ENCODE assay signal across 10 cellular contexts in the genomic region with DNA sequence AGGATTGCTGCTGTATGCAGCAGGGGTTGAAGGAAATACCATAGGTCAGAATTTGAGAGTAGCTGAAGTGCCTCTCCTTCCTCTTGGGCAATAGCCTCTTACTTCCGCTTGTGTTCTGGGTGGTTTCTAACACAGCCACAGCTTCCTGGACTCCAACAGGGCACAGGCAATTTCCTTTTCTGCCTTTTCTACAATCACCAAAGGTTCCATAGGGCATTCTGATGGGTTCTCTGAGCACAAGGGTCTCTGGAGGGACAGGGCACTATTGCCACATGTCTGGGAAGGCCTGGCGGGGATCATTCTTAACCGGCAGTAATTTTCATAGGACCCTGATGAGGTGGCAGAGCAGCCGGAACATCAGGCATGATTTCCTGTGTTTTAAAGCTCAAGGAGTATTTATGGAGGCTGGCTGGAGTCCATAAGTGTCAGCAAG. TPM values are rescaled to one million over a fixed set of nuclear protein-coding genes. Genes with fewer than 3 reads are reported as not detected.
A peak's percentile ranks its signal among the peaks of the same experiment; 100 is the strongest.
DNase-seq lines count a peak whose midpoint lies in the region; ATAC-seq and TF ChIP-seq lines count a peak whose summit lies in the region.
"Had no signal": no experiment of that assay in that cellular context is flagged by ENCODE, and none has a peak within 500 bp of the region (broad histone marks: within the 10 kb centered on the region; RNA-seq: fewer than 3 reads in every experiment).

No MANE protein-coding gene starts in this region.

- H3K27me3 ChIP-seq in lung (ENCODE audit: control insufficient read depth, insufficient read depth) (no peaks in the 10 kb centered on the region), BE2C (no peaks in the 10 kb centered on the region)
- H3K27me3 ChIP-seq: foreskin keratinocyte had no signal

- peaks cover 0 to 20% of the 10 kb centered on the region in 2 donors for H3K4me1 ChIP-seq in lung (ENCODE audit: control insufficient read depth in 2 of 2, insufficient read depth in 2 of 2, low read length in 2 of 2)
- H3K4me1 ChIP-seq in BE2C = no peaks in the 10 kb centered on the region

- no peak overlapping the region for H3K4me3 ChIP-seq in NB4 (ENCODE audit: low read depth, low read length)
- no peak overlapping the region for H3K4me3 ChIP-seq in lung
- no peak overlapping the region for H3K4me3 ChIP-seq in BE2C (ENCODE audit: low read depth, low read length)

- no peaks in the 10 kb centered on the region for H3K27me3 Mint-ChIP-seq in activated naive CD8-positive, alpha-beta T cell treated with anti-CD3 and anti-CD28 coated beads, Interleukin-2, amount 50 U/mL, for 24 hours

- no peak for TF ChIP-seq POLR2A in NB4 (IDR thresholded peaks at IDR 0.05; ENCODE audit: extremely low read depth, insufficient read length)

- no peaks in the 10 kb centered on the region for H3K9me3 ChIP-seq in lung (ENCODE audit: control insufficient read depth in 2 of 2, insufficient read depth in 1 of 2, low read length in 1 of 2)
- no peaks in the 10 kb centered on the region for H3K9me3 ChIP-seq in BE2C
- H3K9me3 ChIP-seq: tibial artery had no signal

- H3K36me3 ChIP-seq in lung (ENCODE audit: control insufficient read depth in 2 of 2, insufficient read depth in 2 of 2, low read length in 2 of 2) = no peaks in the 10 kb centered on the region
- H3K36me3 ChIP-seq in BE2C = no peaks in the 10 kb centered on the region
- H3K36me3 ChIP-seq: tibial artery had no signal

- H3K36me3 Mint-ChIP-seq in activated naive CD8-positive, alpha-beta T cell treated with anti-CD3 and anti-CD28 coated beads, Interleukin-2, amount 50 U/mL, for 24 hours (ENCODE audit: low read depth) = no peaks in the 10 kb centered on the region

- H3K4me3 Mint-ChIP-seq in activated naive CD8-positive, alpha-beta T cell treated with anti-CD3 and anti-CD28 coated beads, Interleukin-2, amount 50 U/mL, for 24 hours = peak overlapping the region; percentile 77

- H3K9me3 Mint-ChIP-seq in activated naive CD8-positive, alpha-beta T cell treated with anti-CD3 and anti-CD28 coated beads, Interleukin-2, amount 50 U/mL, for 24 hours = no peaks in the 10 kb centered on the region

- WGBS in lung, 2 donors = 4 to 6% methylated on average over 4 of the region's 4 CpGs

- peaks cover 44% of the 10 kb centered on the region for H3K4me1 Mint-ChIP-seq in activated naive CD8-positive, alpha-beta T cell treated with anti-CD3 and anti-CD28 coated beads, Interleukin-2, amount 50 U/mL, for 24 hours

- TF ChIP-seq CTCF in NB4 (IDR thresholded peaks at IDR 0.05; ENCODE audit: low read depth, low read length) (no peak), lung (IDR thresholded peaks at IDR 0.05; ENCODE audit: control extremely low read depth, extremely low read depth) (no peak), BE2C (IDR thresholded peaks at IDR 0.05; ENCODE audit: low read depth, low read length) (no peak)

- peak overlapping the region; percentile 59 for H3K27ac Mint-ChIP-seq in activated naive CD8-positive, alpha-beta T cell treated with anti-CD3 and anti-CD28 coated beads, Interleukin-2, amount 50 U/mL, for 24 hours

- ATAC-seq in activated naive CD8-positive, alpha-beta T cell treated with anti-CD3 and anti-CD28 coated beads, Interleukin-2, amount 50 U/mL, for 24 hours = peak; percentile 72
- ATAC-seq in lung (ENCODE audit: insufficient read depth, low FRiP score) = peak; percentile 85
- ATAC-seq: foreskin keratinocyte had no signal

- H3K27ac ChIP-seq in lung (ENCODE audit: low read depth in 1 of 2, low read length in 1 of 2) = peak overlapping the region in 1 of 2 donors; percentile 95
- H3K27ac ChIP-seq: foreskin keratinocyte had no signal

- DNase-seq in GM03348 (ENCODE audit: low spot score) = peak; percentile 70
- peak; percentile 96 for DNase-seq in NB4 (ENCODE audit: low read depth)
- peak; percentile 35 for DNase-seq in activated naive CD8-positive, alpha-beta T cell treated with anti-CD3 and anti-CD28 coated beads, Interleukin-2, amount 50 U/mL, for 24 hours
- DNase-seq in lung (ENCODE audit: low spot score) = peak; percentile 72
- no peak for DNase-seq in BE2C
- DNase-seq in NCI-H524 (lab: John Stamatoyannopoulos, UW) = no peak
- DNase-seq in NCI-H526 (lab: John Stamatoyannopoulos, UW) = no peak
- no peak for DNase-seq in OCI-M2 (lab: John Stamatoyannopoulos, UW; ENCODE audit: unreplicated experiment)

RNA-seq across cellular contexts. Expression of gene AGTRAP, which starts 5.5 kb away (rescaled TPM):
- total RNA-seq in lung = 10 to 100 TPM; 37.0 to 93.9 TPM
- 100 to 1,000 TPM in 1 of 2 donors, 10 to 100 TPM in 1; 72.7 to 266 TPM for polyA plus RNA-seq in lung
- 8.3 TPM for polyA plus RNA-seq in BE2C (2012; ENCODE audit: insufficient read depth, insufficient read length, low read depth)

RNA-seq across cellular contexts. Expression of gene C1orf167, which starts 31.5 kb away (rescaled TPM):
- 1 to 10 TPM in 1 of 2 donors, under 1 TPM in 1; 0.91 to 7.2 TPM for total RNA-seq in lung
- 10 to 100 TPM; 11.0 to 11.3 TPM for polyA plus RNA-seq in lung
- polyA plus RNA-seq in BE2C (2012; ENCODE audit: insufficient read depth, insufficient read length, low read depth) = 2.3 TPM
- total RNA-seq: foreskin keratinocyte had no signal
- polyA plus RNA-seq: foreskin keratinocyte had no signal

RNA-seq across cellular contexts. Expression of gene DRAXIN, which starts 38.9 kb away (rescaled TPM):
- under 1 TPM; 0.06 to 0.31 TPM for total RNA-seq in lung
- polyA plus RNA-seq in lung = under 1 TPM; 0.04 to 0.22 TPM
- polyA plus RNA-seq in BE2C (2012; ENCODE audit: insufficient read depth, insufficient read length, low read depth) = 0.09 TPM
- total RNA-seq: foreskin keratinocyte had no signal
- polyA plus RNA-seq: foreskin keratinocyte had no signal

RNA-seq across cellular contexts. Expression of gene MAD2L2, which starts 49.5 kb away (rescaled TPM):
- total RNA-seq in lung = 10 to 100 TPM; 23.4 to 28.1 TPM
- 10 to 100 TPM; 32.8 to 61.9 TPM for polyA plus RNA-seq in lung
- polyA plus RNA-seq in BE2C (2012; ENCODE audit: insufficient read depth, insufficient read length, low read depth) = 84.5 TPM

Comparison
In these comparisons a context has a peak if more than half of its experiments do, and no peak if none do; other contexts are left out.
1. DNase-seq: peak in GM03348 (single experiment), NB4 (single experiment), activated naive CD8-positive, alpha-beta T cell treated with anti-CD3 and anti-CD28 coated beads, Interleukin-2, amount 50 U/mL, for 24 hours (single experiment) and lung (single experiment); none in BE2C (single experiment), NCI-H524 (0 of 2), NCI-H526 (0 of 2) and OCI-M2 (single experiment).